Comparison of ENCODE assay signal across 14 cellular contexts in the genomic region with DNA sequence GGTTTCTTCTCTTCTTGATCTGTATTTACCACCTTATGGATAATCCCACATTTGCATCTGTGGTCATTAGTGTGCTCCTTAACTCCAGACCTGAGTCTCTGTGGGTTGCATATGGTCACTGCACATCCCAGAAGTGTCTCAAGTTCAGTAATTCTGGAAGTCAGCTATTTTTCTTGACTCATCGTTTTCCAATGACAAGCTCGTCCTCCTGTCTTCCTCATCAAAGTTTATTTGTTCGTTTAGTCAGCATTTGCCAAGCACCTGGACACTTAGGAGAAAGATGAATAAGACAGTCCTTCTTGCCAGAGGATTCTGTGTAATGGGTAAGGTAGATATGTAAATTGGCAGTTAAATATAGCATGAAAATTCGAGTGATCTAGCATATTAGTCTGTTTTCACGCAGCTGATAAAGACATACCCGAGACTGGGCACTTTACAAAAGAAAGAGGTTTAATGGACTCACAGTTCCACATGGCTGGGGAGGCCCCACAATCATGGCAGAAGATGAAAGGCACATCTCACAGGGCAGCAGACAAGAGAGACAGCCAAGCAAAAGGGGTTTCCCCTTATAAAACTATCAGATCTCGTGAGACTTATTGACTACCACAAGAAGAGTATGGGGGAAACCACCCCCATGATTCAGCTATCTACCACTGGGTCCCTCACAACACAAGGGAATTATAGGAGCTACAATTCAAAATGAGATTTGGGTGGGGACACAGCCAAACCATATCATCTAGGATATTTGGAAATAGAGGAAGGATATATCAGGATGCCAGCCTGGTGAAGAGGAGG.
"Had no signal": no experiment of that assay in that cellular context is flagged by ENCODE, and none has a peak within 500 bp of the region (broad histone marks: within the 10 kb centered on the region; RNA-seq: fewer than 3 reads in every experiment).

No MANE protein-coding gene starts in this region.

- ATAC-seq: mucosa of descending colon; naive thymus-derived CD4-positive, alpha-beta T cell; sciatic nerve had no signal

- H3K27ac Mint-ChIP-seq: brain had no signal

- H3K4me3 Mint-ChIP-seq: brain; naive thymus-derived CD4-positive, alpha-beta T cell had no signal

- H3K27me3 Mint-ChIP-seq: brain; naive thymus-derived CD4-positive, alpha-beta T cell had no signal

- H3K4me1 Mint-ChIP-seq: brain had no signal

- DNase-seq: activated CD4-positive, CD25-positive, alpha-beta regulatory T cell; activated gamma-delta T cell; amniotic stem cell; central memory CD4-positive, alpha-beta T cell; colonic mucosa; esophagus squamous epithelium; hippocampal formation; left ventricle myocardium inferior; mucosa of descending colon; naive thymus-derived CD4-positive, alpha-beta T cell; ovary; uterus had no signal
